Comparison of ENCODE assay signal across 19 cellular contexts in the genomic region with DNA sequence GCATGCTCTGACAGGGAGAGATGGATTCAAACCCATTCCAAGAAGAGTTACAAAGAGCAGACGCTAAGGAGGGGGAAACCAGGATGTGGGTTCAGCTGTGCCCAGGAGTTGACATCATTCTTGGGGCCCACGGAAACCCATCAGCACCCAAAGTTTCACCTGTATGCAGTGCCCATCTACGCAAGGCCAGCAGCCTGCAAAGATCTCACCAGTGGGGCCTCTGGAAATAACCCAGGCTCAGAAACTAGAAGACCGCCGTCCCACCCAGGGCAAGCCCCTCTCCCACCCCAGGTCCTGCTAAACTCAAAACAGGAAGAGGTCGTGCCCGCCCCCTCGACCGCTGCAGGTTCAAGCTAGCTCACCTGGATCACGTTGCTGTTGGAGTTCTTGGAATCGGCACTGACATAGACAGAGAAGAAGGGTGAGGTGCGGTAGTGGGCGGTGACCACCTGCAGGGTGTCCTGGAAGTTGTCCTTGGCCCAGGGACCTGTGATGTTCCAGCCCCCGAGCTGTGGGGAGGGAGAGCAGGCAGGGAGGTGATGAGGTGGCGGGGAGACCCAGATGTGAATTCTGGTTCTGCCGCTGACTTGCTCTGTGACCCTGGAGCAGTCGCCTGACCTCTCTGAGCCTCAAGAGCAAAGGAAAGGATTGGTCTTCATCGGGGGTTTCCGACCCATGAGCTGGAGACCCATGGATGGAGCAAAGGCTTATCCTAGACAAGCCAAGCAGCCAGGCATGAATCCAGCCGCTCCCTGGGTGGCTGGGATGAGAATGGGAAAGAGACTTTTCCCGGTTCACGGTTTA. TPM values are rescaled to one million over a fixed set of nuclear protein-coding genes. Genes with fewer than 3 reads are reported as not detected.
DNase-seq lines count a peak whose midpoint lies in the region; ATAC-seq and TF ChIP-seq lines count a peak whose summit lies in the region.
"Had no signal": no experiment of that assay in that cellular context is flagged by ENCODE, and none has a peak within 500 bp of the region (broad histone marks: within the 10 kb centered on the region; RNA-seq: fewer than 3 reads in every experiment).

No MANE protein-coding gene starts in this region.

- H4K20me1 ChIP-seq in PC-9 (ENCODE audit: insufficient read depth) = no peaks in the 10 kb centered on the region
- H4K20me1 ChIP-seq: BLaER1 had no signal

- peaks cover 43% of the 10 kb centered on the region for H3K4me1 Mint-ChIP-seq in CD4-positive, alpha-beta T cell (ENCODE audit: low read depth)
- H3K4me1 Mint-ChIP-seq in activated naive CD4-positive, alpha-beta T cell treated with anti-CD3 and anti-CD28 coated beads, Interleukin-2, amount 50 U/mL, for 24 hours = peaks cover 47% of the 10 kb centered on the region
- peaks cover 28 to 53% (median 36%) of the 10 kb centered on the region in 7 donors for H3K4me1 Mint-ChIP-seq in naive thymus-derived CD4-positive, alpha-beta T cell

- ATAC-seq in CD4-positive, alpha-beta T cell (ENCODE audit: poor library complexity) = peak; percentile 54
- ATAC-seq in naive thymus-derived CD4-positive, alpha-beta T cell = peak; percentile 28
- no peak for ATAC-seq in GM18867 (IDR thresholded peaks at IDR 0.05; ENCODE audit: unreplicated experiment)
- ATAC-seq: mucosa of descending colon, pancreas had no signal

- no peaks in the 10 kb centered on the region; the same call in 1 of the 2 replicates for H3F3A ChIP-seq in PC-9 (ENCODE audit: insufficient read depth, low read depth)

- no peaks in the 10 kb centered on the region for H3K27me3 ChIP-seq in CD4-positive, alpha-beta T cell (ENCODE audit: control insufficient read depth, insufficient read depth, low read length)
- no peaks in the 10 kb centered on the region for H3K27me3 ChIP-seq in naive thymus-derived CD4-positive, alpha-beta T cell (ENCODE audit: control insufficient read depth in 2 of 2, insufficient read depth in 2 of 2, low read length in 2 of 2)
- H3K27me3 ChIP-seq in PC-9 (ENCODE audit: insufficient read depth, low read depth) = no peaks in the 10 kb centered on the region
- H3K27me3 ChIP-seq: BLaER1, pancreas, thyroid gland had no signal

- CTCF ChIA-PET in CD4-positive, alpha-beta T cell (lab: Charles Lee) = interaction anchor here (0.8 to 11.5 kb wide), 3 partner anchors 10 to 109 kb away, joined by 4 to 175 read pairs (median 11); no protein-coding TSS in a partner anchor
- CTCF ChIA-PET in RWPE1 (lab: Yijun Ruan, JAX) = interaction anchor here (0.6 to 6.1 kb wide), 3 partner anchors 13 to 587 kb away, joined by 3 to 104 read pairs (median 5); no protein-coding TSS in a partner anchor
- CTCF ChIA-PET in naive thymus-derived CD4-positive, alpha-beta T cell (lab: Charles Lee) = interaction anchor here (0.5 to 10.2 kb wide), 10 partner anchors 12 to 399 kb away, joined by 3 to 231 read pairs (median 3); no protein-coding TSS in a partner anchor
- CTCF ChIA-PET in PC-9 (lab: Charles Lee) = no interaction called here

- no peak overlapping the region for H2AFZ ChIP-seq in PC-9

- BruUV-seq in PC-9 (replicated peaks; lab: Mats Ljungman, UMichigan) = no TSS peak

- H3K4me3 Mint-ChIP-seq in CD4-positive, alpha-beta T cell = peak overlapping the region; percentile 7
- no peak overlapping the region for H3K4me3 Mint-ChIP-seq in activated naive CD4-positive, alpha-beta T cell treated with anti-CD3 and anti-CD28 coated beads, Interleukin-2, amount 50 U/mL, for 24 hours
- peak overlapping the region in 7 of 10 donors; percentile 19 to 61 (median 39) for H3K4me3 Mint-ChIP-seq in naive thymus-derived CD4-positive, alpha-beta T cell

- H3K79me2 ChIP-seq in PC-9 (ENCODE audit: low read depth) = no peaks in the 10 kb centered on the region

- H3K27ac ChIP-seq in CD4-positive, alpha-beta T cell (ENCODE audit: low read depth, low read length) = no peak overlapping the region
- H3K27ac ChIP-seq in RWPE1 (peak overlapping the region; percentile 73), PC-9 (no peak overlapping the region)
- peak overlapping the region; percentile 33 for H3K27ac ChIP-seq in naive thymus-derived CD4-positive, alpha-beta T cell (ENCODE audit: low read depth, low read length)
- H3K27ac ChIP-seq: BLaER1, pancreas, thyroid gland, VCaP had no signal

- peak overlapping the region; percentile 82 for H3K27ac Mint-ChIP-seq in CD4-positive, alpha-beta T cell
- H3K27ac Mint-ChIP-seq in activated naive CD4-positive, alpha-beta T cell treated with anti-CD3 and anti-CD28 coated beads, Interleukin-2, amount 50 U/mL, for 24 hours = peak overlapping the region; percentile 77
- peak overlapping the region; percentile 54 to 87 (median 80) for H3K27ac Mint-ChIP-seq in naive thymus-derived CD4-positive, alpha-beta T cell

- POLR2A ChIA-PET in CD4-positive, alpha-beta T cell (lab: Charles Lee) = interaction anchor here (1.0 to 5.6 kb wide), 4 partner anchors 21 to 110 kb away, joined by 3 to 40 read pairs (median 4); no protein-coding TSS in a partner anchor
- POLR2A ChIA-PET in RWPE1 (lab: Yijun Ruan, JAX; ENCODE audit: low non-redundant PET) = no interaction called here
- POLR2A ChIA-PET in naive thymus-derived CD4-positive, alpha-beta T cell (lab: Charles Lee) = interaction anchor here (0.6 to 1.8 kb wide), 4 partner anchors 31 to 86 kb away, joined by 3 to 4 read pairs (median 3); no protein-coding TSS in a partner anchor
- POLR2A ChIA-PET in PC-9 (lab: Charles Lee; ENCODE audit: unreplicated experiment) = no interaction called here

- H3K27me3 Mint-ChIP-seq in CD4-positive, alpha-beta T cell = no peaks in the 10 kb centered on the region
- H3K27me3 Mint-ChIP-seq in activated naive CD4-positive, alpha-beta T cell treated with anti-CD3 and anti-CD28 coated beads, Interleukin-2, amount 50 U/mL, for 24 hours = no peaks in the 10 kb centered on the region
- H3K27me3 Mint-ChIP-seq in naive thymus-derived CD4-positive, alpha-beta T cell = no peaks in the 10 kb centered on the region

- no peaks in the 10 kb centered on the region for H3K9me3 ChIP-seq in CD4-positive, alpha-beta T cell (ENCODE audit: control insufficient read depth, low read length)
- no peaks in the 10 kb centered on the region for H3K9me3 ChIP-seq in naive thymus-derived CD4-positive, alpha-beta T cell (ENCODE audit: control insufficient read depth in 2 of 3, low read length in 3 of 3)
- no peaks in the 10 kb centered on the region for H3K9me3 ChIP-seq in PC-9 (ENCODE audit: insufficient read depth, low read depth)
- H3K9me3 ChIP-seq: BLaER1, HAP-1, mucosa of descending colon, pancreas, thyroid gland had no signal

- peaks cover 0 to 80% (median 19%) of the 10 kb centered on the region in 3 experiments for H3K36me3 ChIP-seq in naive thymus-derived CD4-positive, alpha-beta T cell (ENCODE audit: control insufficient read depth in 2 of 3, insufficient read depth in 3 of 3, low read length in 3 of 3)
- H3K36me3 ChIP-seq in PC-9 (ENCODE audit: low read depth) = no peaks in the 10 kb centered on the region
- H3K36me3 ChIP-seq: BLaER1 had no signal

- H3K9me2 ChIP-seq in PC-9 (ENCODE audit: insufficient read depth) = no peaks in the 10 kb centered on the region

- no peak for TF ChIP-seq CTCF in CD4-positive, alpha-beta T cell (IDR thresholded peaks at IDR 0.05)
- TF ChIP-seq CTCF in RWPE1 (conservative IDR thresholded peaks at IDR 0.05; ENCODE audit: low read depth) = no peak
- no peak for TF ChIP-seq CTCF in PC-9 (conservative IDR thresholded peaks at IDR 0.05)

- no peaks in the 10 kb centered on the region for H3K9me3 Mint-ChIP-seq in CD4-positive, alpha-beta T cell
- H3K9me3 Mint-ChIP-seq in activated naive CD4-positive, alpha-beta T cell treated with anti-CD3 and anti-CD28 coated beads, Interleukin-2, amount 50 U/mL, for 24 hours = no peaks in the 10 kb centered on the region
- no peaks in the 10 kb centered on the region for H3K9me3 Mint-ChIP-seq in naive thymus-derived CD4-positive, alpha-beta T cell

- peaks cover 4 to 16% of the 10 kb centered on the region in 2 donors for H3K4me1 ChIP-seq in naive thymus-derived CD4-positive, alpha-beta T cell (ENCODE audit: control insufficient read depth in 2 of 2, insufficient read depth in 2 of 2, low read length in 2 of 2)
- peaks cover 26% of the 10 kb centered on the region for H3K4me1 ChIP-seq in PC-9 (replicated peaks; ENCODE audit: insufficient read depth)
- H3K4me1 ChIP-seq: HAP-1 had no signal

- no peak for DNase-seq in CD4-positive, alpha-beta T cell
- DNase-seq in RWPE1 (ENCODE audit: low spot score) (no peak), NCI-H526 (lab: John Stamatoyannopoulos, UW) (no peak), superior temporal gyrus (ENCODE audit: extremely low spot score) (no peak), PC-9 (no peak)
- no peak for DNase-seq in naive thymus-derived CD4-positive, alpha-beta T cell
- DNase-seq: DMS79 treated with DMSO at 0.1 percent for 48 hours, KBM-7, mucosa of descending colon, NCI-H1417 treated with DMSO at 0.1 percent for 48 hours, OCI-M1, thyroid gland had no signal

- no peak overlapping the region for H3K4me2 ChIP-seq in PC-9
- H3K4me2 ChIP-seq: BLaER1, smooth muscle cell had no signal

- no peak overlapping the region for H3K4me3 ChIP-seq in naive thymus-derived CD4-positive, alpha-beta T cell (ENCODE audit: low read length)
- no peak overlapping the region for H3K4me3 ChIP-seq in PC-9
- H3K4me3 ChIP-seq: BLaER1, HAP-1, mucosa of descending colon, pancreas, smooth muscle cell, thyroid gland had no signal

- intact Hi-C loops in CD4-positive, alpha-beta T cell (cut with DNase I, micrococcal nuclease) = loop anchor here in 1 of 2 experiments (10.0 kb wide), 1 partner anchor 396 kb away; no protein-coding TSS in a partner anchor
- intact Hi-C loops in naive thymus-derived CD4-positive, alpha-beta T cell (cut with micrococcal nuclease) = loop anchor here in 1 of 2 donors (5.0 kb wide), 2 partner anchors 34 to 89 kb away; partner anchors contain the start of gene ECE1
- intact Hi-C loops in PC-9 (cut with micrococcal nuclease; ENCODE audit: unreplicated experiment) = no loop called here

- H3K36me3 Mint-ChIP-seq in CD4-positive, alpha-beta T cell (ENCODE audit: low read depth) = peaks cover 88% of the 10 kb centered on the region
- peaks cover 18% of the 10 kb centered on the region for H3K36me3 Mint-ChIP-seq in activated naive CD4-positive, alpha-beta T cell treated with anti-CD3 and anti-CD28 coated beads, Interleukin-2, amount 50 U/mL, for 24 hours
- peaks cover 0 to 33% (median 14%) of the 10 kb centered on the region in 5 donors for H3K36me3 Mint-ChIP-seq in naive thymus-derived CD4-positive, alpha-beta T cell

RNA-seq across cellular contexts. Expression of gene ECE1, which starts 31.7 kb away (rescaled TPM):
- 10 to 100 TPM; 62.0 to 63.6 TPM for total RNA-seq in CD4-positive, alpha-beta T cell
- total RNA-seq in naive thymus-derived CD4-positive, alpha-beta T cell = 10 to 100 TPM; 63.3 to 97.4 (median 72.2) TPM
- 10 to 100 TPM; 21.3 to 50.4 TPM for polyA plus RNA-seq in naive thymus-derived CD4-positive, alpha-beta T cell
- 80.8 and 82.1 TPM in 2 replicates for total RNA-seq in PC-9 (2021)

Comparison
In these comparisons a context has a peak if more than half of its experiments do, and no peak if none do; other contexts are left out.
1. H3K27ac ChIP-seq: peak in RWPE1 (single experiment) and naive thymus-derived CD4-positive, alpha-beta T cell (single experiment); none in CD4-positive, alpha-beta T cell (single experiment) and PC-9 (single experiment).
2. POLR2A ChIA-PET loops: an anchor here in CD4-positive, alpha-beta T cell (1.0 to 5.6 kb wide) and naive thymus-derived CD4-positive, alpha-beta T cell (0.6 to 1.8 kb wide); none called in RWPE1 and PC-9.
3. Peak in every context shown above with its lines, with median percentiles within 50 percentile points of each other: H3K27ac Mint-ChIP-seq.